Comparison of ENCODE assay signal across 19 cellular contexts in the genomic region with DNA sequence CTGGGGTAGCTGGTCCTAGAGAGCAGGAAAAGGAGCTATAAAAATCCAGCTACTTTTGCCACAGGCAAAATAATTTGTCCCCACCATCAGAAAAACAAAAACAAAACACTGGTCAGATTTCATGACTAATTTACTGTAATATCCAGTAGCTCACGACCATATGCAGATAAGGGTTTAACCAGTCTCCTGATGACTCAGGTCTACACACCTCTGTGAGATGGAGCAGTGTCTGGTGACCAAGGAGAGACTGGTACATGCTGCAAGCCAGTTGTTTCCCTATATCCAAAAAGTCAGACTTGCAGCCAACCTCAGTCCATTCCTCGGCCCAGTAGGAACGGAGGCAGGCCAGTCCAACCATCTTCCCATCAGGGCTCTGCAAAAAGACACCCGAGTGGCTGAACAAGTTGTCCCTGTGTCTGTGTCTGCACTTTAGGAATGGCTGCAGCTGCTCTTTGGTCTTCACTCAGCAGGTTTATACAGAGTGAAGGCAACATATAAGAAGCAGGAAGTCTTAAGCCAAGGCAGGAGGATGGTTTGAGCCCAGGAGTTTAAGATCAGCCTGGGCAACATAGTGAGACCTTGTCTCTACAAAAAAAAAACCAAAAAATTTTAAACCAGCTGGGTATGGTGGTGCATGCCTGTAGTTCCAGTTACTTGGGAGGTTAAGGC. TPM values are rescaled to one million over a fixed set of nuclear protein-coding genes. Genes with fewer than 3 reads are reported as not detected.
A peak's percentile ranks its signal among the peaks of the same experiment; 100 is the strongest.
DNase-seq lines count a peak whose midpoint lies in the region; ATAC-seq, FAIRE-seq and TF ChIP-seq lines count a peak whose summit lies in the region.
"Had no signal": no experiment of that assay in that cellular context is flagged by ENCODE, and none has a peak within 500 bp of the region (broad histone marks: within the 10 kb centered on the region; RNA-seq: fewer than 3 reads in every experiment).

No MANE protein-coding gene starts in this region.

- WGBS in K562 (ENCODE audit: insufficient coverage, low coverage, missing lambda C conversion rate) = 15% methylated on average over 4 of the region's 4 CpGs
- 79% methylated on average over 4 of the region's 4 CpGs for WGBS in pancreas, 2 donors
- WGBS in HepG2 (ENCODE audit: low lambda C conversion rate) = 0% methylated on average over 4 of the region's 4 CpGs

- H3K9me1 ChIP-seq in K562 (ENCODE audit: control insufficient read depth, insufficient read depth, low read length) = no peaks in the 10 kb centered on the region

- H3K4me2 ChIP-seq in Loucy (ENCODE audit: low read depth, low read length, poor library complexity, severe bottlenecking) (no peak overlapping the region), K562 (ENCODE audit: insufficient read depth, low read length) (no peak overlapping the region), HepG2 (ENCODE audit: low read depth, low read length) (no peak overlapping the region)

- H3K36me3 ChIP-seq in Loucy (ENCODE audit: insufficient read depth, low read length) (no peaks in the 10 kb centered on the region), K562 (ENCODE audit: control insufficient read depth, insufficient read depth, low read length) (no peaks in the 10 kb centered on the region), pancreas (no peaks in the 10 kb centered on the region), HepG2 (replicated peaks in 1 of 2; ENCODE audit: control insufficient read depth in 1 of 2, insufficient read depth in 2 of 2, low read length in 2 of 2) (no peaks in the 10 kb centered on the region)
- H3K36me3 ChIP-seq: esophagus muscularis mucosa, Peyer's patch, thoracic aorta had no signal

- BruUV-seq in K562 (replicated peaks; lab: Mats Ljungman, UMichigan) = no TSS peak
- no TSS peak for BruUV-seq in HepG2 (replicated peaks; lab: Mats Ljungman, UMichigan)

- no peak for TF ChIP-seq POLR2A in K562 (conservative IDR thresholded peaks at IDR 0.05)
- no peak for TF ChIP-seq POLR2A in HepG2 (IDR thresholded peaks at IDR 0.05; ENCODE audit: insufficient read depth in 1 of 2, low read depth in 2 of 2, low read length in 2 of 2)

- FAIRE-seq in K562 (lab: Jason Lieb, UNC) = no peak
- no peak for FAIRE-seq in pancreas (lab: Jason Lieb, UNC)
- no peak for FAIRE-seq in HepG2 (lab: Jason Lieb, UNC)

- TF ChIP-seq CTCF in Loucy (conservative IDR thresholded peaks at IDR 0.05; ENCODE audit: low read length) (no peak), K562 (IDR thresholded peaks at IDR 0.05 in 2 of 3, conservative IDR thresholded peaks at IDR 0.05 in 1 of 3; ENCODE audit: insufficient read depth in 2 of 3, low read depth in 1 of 3, low read length in 3 of 3) (no peak), pancreas (IDR thresholded peaks at IDR 0.05) (no peak), HepG2 (CRISPR knock-in tag; IDR thresholded peaks at IDR 0.05) (no peak)

- intact Hi-C loops in K562 (cut with micrococcal nuclease) = no loop called here
- intact Hi-C loops in pancreas (cut with DNase I) = no loop called here
- intact Hi-C loops in HepG2 (cut with micrococcal nuclease; ENCODE audit: unreplicated experiment) = no loop called here

- H3K4me1 ChIP-seq in Loucy (ENCODE audit: insufficient read depth, low read length, poor library complexity, severe bottlenecking) (peaks cover 2% of the 10 kb centered on the region), K562 (replicated peaks in 1 of 2; ENCODE audit: control insufficient read depth in 2 of 2, insufficient read depth in 2 of 2, low read length in 2 of 2) (peaks cover 0 to 11% of the 10 kb centered on the region in 2 experiments; a peak in 3 of 5 replicates), pancreas (peaks cover 0 to 10% (median 8%) of the 10 kb centered on the region in 3 donors), HepG2 (ENCODE audit: insufficient read depth, low read length) (no peaks in the 10 kb centered on the region)
- H3K4me1 ChIP-seq: esophagus muscularis mucosa, Peyer's patch had no signal

- H3K9me2 ChIP-seq in Loucy (replicated peaks; ENCODE audit: low read depth, low read length) = no peaks in the 10 kb centered on the region

- H3K9me3 ChIP-seq in Loucy (ENCODE audit: insufficient read depth, low read depth, low read length) (peaks cover 6% of the 10 kb centered on the region; the same call in 1 of the 2 replicates), K562 (replicated peaks; ENCODE audit: control insufficient read depth, insufficient read depth, low read depth, low read length) (0 out of 2 replicates have a peak, but pooled peaks cover 2% of the 10 kb centered on the region), pancreas (no peaks in the 10 kb centered on the region), HepG2 (ENCODE audit: low read length) (no peaks in the 10 kb centered on the region)
- H3K9me3 ChIP-seq: Peyer's patch, thoracic aorta had no signal

- H3K27ac ChIP-seq in K562 (ENCODE audit: extremely low read depth, low read depth, low read length) (no peak overlapping the region), pancreas (no peak overlapping the region), HepG2 (ENCODE audit: extremely low read length, insufficient read depth, low read length) (no peak overlapping the region)
- H3K27ac ChIP-seq: esophagus muscularis mucosa, Peyer's patch, skin epidermis, thoracic aorta had no signal

- CTCF ChIA-PET in K562 (lab: Yijun Ruan, JAX; ENCODE audit: low intra/inter-chr PET ratio) (no interaction called here), HepG2 (lab: Yijun Ruan, JAX; ENCODE audit: low intra/inter-chr PET ratio, low total read pairs) (no interaction called here)

- DNase-seq in H4 (ENCODE audit: low spot score) (peak; percentile 26), K562 (ENCODE audit: extremely low read depth in 1 of 4, low spot score in 3 of 4) (peak in 1 of 4 experiments; percentile 14), pancreas (no peak), HepG2 (ENCODE audit: low spot score) (no peak)
- no peak for DNase-seq in activated CD4-positive, CD25-positive, alpha-beta regulatory T cell (lab: John Stamatoyannopoulos, UW)
- DNase-seq: activated T-cell treated with anti-CD3 and anti-CD28 coated beads, Interleukin-2, amount 50 U/mL, for 48 hours; dermis blood vessel endothelial cell; immature natural killer cell; naive thymus-derived CD4-positive, alpha-beta T cell; NCI-H2029 treated with DMSO at 0.1 percent for 48 hours; NCI-H526 treated with DMSO at 0.1 percent for 48 hours; posterior cingulate gyrus had no signal

- peak overlapping the region; percentile 72 for H2AFZ ChIP-seq in Loucy (ENCODE audit: low read length)
- H2AFZ ChIP-seq in K562 (ENCODE audit: low read depth, low read length) = no peak overlapping the region
- no peak overlapping the region for H2AFZ ChIP-seq in HepG2 (ENCODE audit: low read length)

- ATAC-seq in K562 (peak; percentile 66), pancreas (peak in 3 of 4 donors; percentile 47 to 59 (median 56)), GM21515 (IDR thresholded peaks at IDR 0.05; ENCODE audit: unreplicated experiment) (no peak), HepG2 (no peak)
- ATAC-seq: naive thymus-derived CD4-positive, alpha-beta T cell had no signal

- TF ChIP-seq RAD21 in K562 (CRISPR knock-in tag; conservative IDR thresholded peaks at IDR 0.05 in 1 of 2, IDR thresholded peaks at IDR 0.05 in 1 of 2) = no peak
- TF ChIP-seq RAD21 in HepG2 (CRISPR knock-in tag; IDR thresholded peaks at IDR 0.05) = no peak

- H3K79me2 ChIP-seq in Loucy (ENCODE audit: insufficient read depth, low read length) (no peaks in the 10 kb centered on the region), K562 (ENCODE audit: control insufficient read depth, insufficient read depth, low read length) (no peaks in the 10 kb centered on the region), HepG2 (ENCODE audit: insufficient read depth, low read length) (no peaks in the 10 kb centered on the region)

- H4K20me1 ChIP-seq in Loucy (ENCODE audit: insufficient read depth, low read length, poor library complexity, severe bottlenecking) = no peaks in the 10 kb centered on the region
- no peaks in the 10 kb centered on the region for H4K20me1 ChIP-seq in K562 (replicated peaks; ENCODE audit: control insufficient read depth, insufficient read depth, low read length)
- H4K20me1 ChIP-seq in HepG2 (ENCODE audit: insufficient read depth, low read length) = no peaks in the 10 kb centered on the region

- H3K9ac ChIP-seq in Loucy (ENCODE audit: low read depth, low read length, poor library complexity, severe bottlenecking) = no peak overlapping the region
- H3K9ac ChIP-seq in K562 (ENCODE audit: insufficient read depth in 1 of 2, low read depth in 2 of 2, low read length in 2 of 2) = no peak overlapping the region
- H3K9ac ChIP-seq in HepG2 (ENCODE audit: insufficient read depth, low read depth, low read length) = no peak overlapping the region

- H3K4me3 ChIP-seq in Loucy (ENCODE audit: low read length, poor library complexity, severe bottlenecking) = no peak overlapping the region
- H3K4me3 ChIP-seq in K562 = no peak overlapping the region
- H3K4me3 ChIP-seq in pancreas = no peak overlapping the region
- H3K4me3 ChIP-seq in HepG2 (replicated peaks in 1 of 3; ENCODE audit: insufficient read depth in 1 of 3, low read depth in 2 of 3, low read length in 3 of 3) = no peak overlapping the region
- H3K4me3 ChIP-seq: esophagus muscularis mucosa, Peyer's patch, skin epidermis, thoracic aorta had no signal

- no peaks in the 10 kb centered on the region for H3F3A ChIP-seq in Loucy (ENCODE audit: low read depth)

- POLR2A ChIA-PET in K562 (lab: Yijun Ruan, JAX) (interaction anchor here (1.2 kb wide), 1 partner anchor 15 kb away, joined by 3 read pairs; no protein-coding TSS in a partner anchor), HepG2 (lab: Yijun Ruan, JAX) (no interaction called here)

- TF ChIP-seq EP300 in K562 (IDR thresholded peaks at IDR 0.05; ENCODE audit: low read length) (no peak), HepG2 (IDR thresholded peaks at IDR 0.05; ENCODE audit: low read depth in 2 of 2, low read length in 2 of 2) (no peak), HepG2 (CRISPR knock-in tag; IDR thresholded peaks at IDR 0.05; ENCODE audit: borderline replicate concordance) (no peak)

- in situ Hi-C loops in K562 (cut with MboI) = no loop called here
- in situ Hi-C loops in HepG2 (cut with HindIII; ENCODE audit: extremely low pct_ligation_motif_present, low pct_unique_long_range_greater_than_20kb) = loop anchor here (10.0 kb wide), 1 partner anchor 493 kb away; no protein-coding TSS in a partner anchor

- H3K27me3 ChIP-seq in Loucy (ENCODE audit: insufficient read depth, low read length, poor library complexity, severe bottlenecking) = no peaks in the 10 kb centered on the region
- no peaks in the 10 kb centered on the region for H3K27me3 ChIP-seq in K562 (ENCODE audit: control insufficient read depth in 2 of 2, insufficient read depth in 2 of 2, low read length in 2 of 2)
- no peaks in the 10 kb centered on the region for H3K27me3 ChIP-seq in pancreas
- no peaks in the 10 kb centered on the region; a peak in 1 of 5 replicates for H3K27me3 ChIP-seq in HepG2 (ENCODE audit: control insufficient read depth in 1 of 2, insufficient read depth in 2 of 2, low read length in 2 of 2)
- H3K27me3 ChIP-seq: esophagus muscularis mucosa, Peyer's patch had no signal

RNA-seq across cellular contexts. Expression of gene DNASE2B, which starts 29.4 kb away (rescaled TPM):
- not detected in 2 replicates for total RNA-seq in H4 (2014; rRNA removed; shearing (Covaris generic))
- not detected in 2 replicates for total RNA-seq in K562 (2011; cell fraction: chromatin; rRNA removed; ENCODE audit: low replicate concordance)
- total RNA-seq in K562 (2011; cell fraction: nucleolus; rRNA removed) = not detected in 2 replicates
- total RNA-seq in K562 (2011; cell fraction: nucleoplasm; rRNA removed) = not detected in 2 replicates
- not detected in 2 replicates for total RNA-seq in K562 (2014; rRNA removed)
- not detected in 2 replicates for total RNA-seq in K562 (2014; rRNA removed; fragmentation: Illumina TruSeq; extraction: Trizol)
- total RNA-seq in K562 (2015; rRNA removed; fragmentation: Illumina TruSeq; extraction: Trizol) = not detected in 2 replicates
- total RNA-seq in K562 (2021) = not detected in 2 replicates
- not detected in 2 replicates for polyA plus RNA-seq in K562 (2011; rRNA removed)
- polyA plus RNA-seq in K562 (2011; cell fraction: cytosol; rRNA removed) = not detected in 2 replicates
- not detected in 2 replicates for polyA plus RNA-seq in K562 (2011; cell fraction: nucleus; rRNA removed)
- polyA plus RNA-seq in K562 (2012) = not detected in 2 replicates
- not detected in 2 replicates for polyA plus RNA-seq in K562 (2014; fragmentation: Illumina TruSeq; extraction: Trizol)
- polyA plus RNA-seq in K562 (2014; fragmentation: Nextera tagmentation; extraction: Ambion mirVana) = not detected
- polyA plus RNA-seq in K562 (2014; rRNA removed) = not detected in 2 replicates
- not detected in 2 replicates for polyA minus RNA-seq in K562 (2011; rRNA and poly(A)+ RNA removed)
- polyA minus RNA-seq in K562 (2011; cell fraction: cytosol; rRNA and poly(A)+ RNA removed) = not detected in 2 replicates
- not detected in 2 replicates for polyA minus RNA-seq in K562 (2011; cell fraction: nucleus; rRNA and poly(A)+ RNA removed)
- total RNA-seq in pancreas = under 1 TPM in 2 of 6 donors, not detected in 4; 0.15 to 0.59 TPM
- polyA plus RNA-seq in pancreas = under 1 TPM; 0.15 to 0.16 TPM
- total RNA-seq in HepG2 (2016; rRNA removed; fragmentation: Illumina TruSeq; extraction: Trizol) = not detected in 2 replicates
- total RNA-seq in HepG2 (2016; cell fraction: cytosol; rRNA removed; fragmentation: Illumina TruSeq; extraction: Trizol; ENCODE audit: low read depth) = not detected in 2 replicates
- not detected in 2 replicates for total RNA-seq in HepG2 (2016; cell fraction: insoluble cytoplasmic fraction; rRNA removed; fragmentation: Illumina TruSeq; extraction: Trizol)
- not detected in 2 replicates for total RNA-seq in HepG2 (2016; cell fraction: membrane; rRNA removed; fragmentation: Illumina TruSeq; extraction: Trizol)
- total RNA-seq in HepG2 (2016; cell fraction: nucleus; rRNA removed; fragmentation: Illumina TruSeq; extraction: Trizol) = not detected in 2 replicates
- not detected in 2 replicates for polyA plus RNA-seq in HepG2 (2011; rRNA removed)
- polyA plus RNA-seq in HepG2 (2011; cell fraction: cytosol; rRNA removed) = not detected in 2 replicates
- not detected in 2 replicates for polyA plus RNA-seq in HepG2 (2011; cell fraction: nucleus; rRNA removed)
- not detected in 2 replicates for polyA plus RNA-seq in HepG2 (2012)
- not detected in 2 replicates for polyA plus RNA-seq in HepG2 (2016; cell fraction: cytosol; fragmentation: Illumina TruSeq; extraction: Trizol; ENCODE audit: low read depth)
- polyA plus RNA-seq in HepG2 (2016; cell fraction: insoluble cytoplasmic fraction; fragmentation: Illumina TruSeq; extraction: Trizol; ENCODE audit: low read depth) = not detected in 2 replicates
- not detected in 2 replicates for polyA plus RNA-seq in HepG2 (2016; cell fraction: membrane; fragmentation: Illumina TruSeq; extraction: Trizol; ENCODE audit: low read depth)
- polyA plus RNA-seq in HepG2 (2016; cell fraction: nucleus; fragmentation: Illumina TruSeq; extraction: Trizol; ENCODE audit: insufficient read depth, low read depth) = not detected in 2 replicates
- not detected in 2 replicates for polyA minus RNA-seq in HepG2 (2011; rRNA and poly(A)+ RNA removed; ENCODE audit: low replicate concordance)
- not detected in 2 replicates for polyA minus RNA-seq in HepG2 (2011; cell fraction: cytosol; rRNA and poly(A)+ RNA removed)
- polyA minus RNA-seq in HepG2 (2011; cell fraction: nucleus; rRNA and poly(A)+ RNA removed) = not detected in 2 replicates
- total RNA-seq: dermis blood vessel endothelial cell; naive thymus-derived CD4-positive, alpha-beta T cell; Peyer's patch; thoracic aorta had no signal
- polyA plus RNA-seq: BJ; immature natural killer cell; naive thymus-derived CD4-positive, alpha-beta T cell had no signal

RNA-seq across cellular contexts. Expression of gene RPF1, which starts 51.4 kb away (rescaled TPM):
- total RNA-seq in H4 (2014; rRNA removed; shearing (Covaris generic)) = 48.1 and 49.5 TPM in 2 replicates
- 12.0 and 17.8 TPM in 2 replicates for total RNA-seq in K562 (2011; cell fraction: chromatin; rRNA removed; ENCODE audit: low replicate concordance)
- total RNA-seq in K562 (2011; cell fraction: nucleolus; rRNA removed) = 9.7 and 10.0 TPM in 2 replicates
- 12.6 and 12.7 TPM in 2 replicates for total RNA-seq in K562 (2011; cell fraction: nucleoplasm; rRNA removed)
- total RNA-seq in K562 (2014; rRNA removed) (101 and 113 TPM in 2 replicates), K562 (2014; rRNA removed; fragmentation: Illumina TruSeq; extraction: Trizol) (90.2 and 101 TPM in 2 replicates), K562 (2015; rRNA removed; fragmentation: Illumina TruSeq; extraction: Trizol) (91.9 and 99.8 TPM in 2 replicates), K562 (2021) (52.4 and 54.8 TPM in 2 replicates), pancreas (10 to 100 TPM in 4 of 6 donors, 1 to 10 TPM in 2; 7.2 to 14.1 (median 10.9) TPM), HepG2 (2016; rRNA removed; fragmentation: Illumina TruSeq; extraction: Trizol) (39.0 and 58.4 TPM in 2 replicates)
- polyA plus RNA-seq in K562 (2011; rRNA removed) (64.8 and 88.8 TPM in 2 replicates), K562 (2014; fragmentation: Illumina TruSeq; extraction: Trizol) (123 and 156 TPM in 2 replicates), K562 (2014; fragmentation: Nextera tagmentation; extraction: Ambion mirVana) (10 to 100 TPM; 68.0 to 84.7 TPM), K562 (2014; rRNA removed) (126 TPM in 2 replicates), pancreas (10 to 100 TPM; 10.1 to 23.3 TPM), HepG2 (2011; rRNA removed) (18.0 and 23.0 TPM in 2 replicates)
- 16.7 and 30.1 TPM in 2 replicates for polyA plus RNA-seq in K562 (2011; cell fraction: cytosol; rRNA removed)
- polyA plus RNA-seq in K562 (2011; cell fraction: nucleus; rRNA removed) = 10.0 and 18.1 TPM in 2 replicates
- 57.5 and 64.2 TPM in 2 replicates for polyA plus RNA-seq in K562 (2012)
- 27.9 and 28.8 TPM in 2 replicates for polyA minus RNA-seq in K562 (2011; rRNA and poly(A)+ RNA removed)
- polyA minus RNA-seq in K562 (2011; cell fraction: cytosol; rRNA and poly(A)+ RNA removed) = 7.4 and 14.7 TPM in 2 replicates
- 7.5 and 17.2 TPM in 2 replicates for polyA minus RNA-seq in K562 (2011; cell fraction: nucleus; rRNA and poly(A)+ RNA removed)
- total RNA-seq in HepG2 (2016; cell fraction: cytosol; rRNA removed; fragmentation: Illumina TruSeq; extraction: Trizol; ENCODE audit: low read depth) = 11.4 and 13.2 TPM in 2 replicates
- 41.0 and 60.2 TPM in 2 replicates for total RNA-seq in HepG2 (2016; cell fraction: insoluble cytoplasmic fraction; rRNA removed; fragmentation: Illumina TruSeq; extraction: Trizol)
- total RNA-seq in HepG2 (2016; cell fraction: membrane; rRNA removed; fragmentation: Illumina TruSeq; extraction: Trizol) = 14.7 and 18.8 TPM in 2 replicates
- 23.2 and 24.9 TPM in 2 replicates for total RNA-seq in HepG2 (2016; cell fraction: nucleus; rRNA removed; fragmentation: Illumina TruSeq; extraction: Trizol)
- polyA plus RNA-seq in HepG2 (2011; cell fraction: cytosol; rRNA removed) = 8.8 and 12.7 TPM in 2 replicates
- 5.6 and 6.2 TPM in 2 replicates for polyA plus RNA-seq in HepG2 (2011; cell fraction: nucleus; rRNA removed)
- polyA plus RNA-seq in HepG2 (2012) = 16.9 and 23.4 TPM in 2 replicates
- polyA plus RNA-seq in HepG2 (2016; cell fraction: cytosol; fragmentation: Illumina TruSeq; extraction: Trizol; ENCODE audit: low read depth) = 7.7 and 8.5 TPM in 2 replicates
- polyA plus RNA-seq in HepG2 (2016; cell fraction: insoluble cytoplasmic fraction; fragmentation: Illumina TruSeq; extraction: Trizol; ENCODE audit: low read depth) = 63.0 and 69.9 TPM in 2 replicates
- 8.8 and 11.0 TPM in 2 replicates for polyA plus RNA-seq in HepG2 (2016; cell fraction: membrane; fragmentation: Illumina TruSeq; extraction: Trizol; ENCODE audit: low read depth)
- 31.5 and 32.8 TPM in 2 replicates for polyA plus RNA-seq in HepG2 (2016; cell fraction: nucleus; fragmentation: Illumina TruSeq; extraction: Trizol; ENCODE audit: insufficient read depth, low read depth)
- 1.8 and 7.1 TPM in 2 replicates for polyA minus RNA-seq in HepG2 (2011; rRNA and poly(A)+ RNA removed; ENCODE audit: low replicate concordance)
- polyA minus RNA-seq in HepG2 (2011; cell fraction: cytosol; rRNA and poly(A)+ RNA removed) = 6.5 and 7.5 TPM in 2 replicates
- polyA minus RNA-seq in HepG2 (2011; cell fraction: nucleus; rRNA and poly(A)+ RNA removed) = 18.3 and 21.5 TPM in 2 replicates

Comparison
In these comparisons a context has a peak if more than half of its experiments do, and no peak if none do; other contexts are left out.
1. ATAC-seq: peak in K562 (single experiment) and pancreas (3 of 4); none in GM21515 (single experiment) and HepG2 (single experiment).